ENCODE assay signal across 1 cellular context in genomic region chr1:42681771-42682483, GRCh38.
A peak's percentile ranks its signal among the peaks of the same experiment; 100 is the strongest.
TF ChIP-seq lines count a peak whose summit lies in the region.

Gene YBX1 (plus strand): TSS chr1:42682418. CDS start chr1:42682566, 148 bp downstream.

TF ChIP-seq in HepG2, 621 proteins besides CTCF, POLR2A, EP300 and RAD21 (continued from another document and continues in another):
- TF ChIP-seq NFAT5 (CRISPR knock-in tag; IDR thresholded peaks at IDR 0.05) (no peak), ZNF672 (CRISPR knock-in tag; IDR thresholded peaks at IDR 0.05) (no peak), ZNF121 (CRISPR knock-in tag; IDR thresholded peaks at IDR 0.05) (no peak), EZH2 (conservative IDR thresholded peaks at IDR 0.05; ENCODE audit: low read depth, low read length) (no peak), ZBTB44 (CRISPR knock-in tag; IDR thresholded peaks at IDR 0.05) (no peak), ERF (CRISPR knock-in tag; IDR thresholded peaks at IDR 0.05) (peak; percentile 82; the same call in 1 of the 2 replicates), NBN (conservative IDR thresholded peaks at IDR 0.05) (no peak), ZNF576 (CRISPR knock-in tag; IDR thresholded peaks at IDR 0.05) (no peak), RAD51 (IDR thresholded peaks at IDR 0.05; ENCODE audit: borderline replicate concordance) (peak; percentile 72), BRCA1 (CRISPR knock-in tag; IDR thresholded peaks at IDR 0.05) (no peak), SALL1 (CRISPR knock-in tag; IDR thresholded peaks at IDR 0.05) (peak; percentile 74), ZNF574 (CRISPR knock-in tag; IDR thresholded peaks at IDR 0.05) (peak; percentile 100), MTF1 (CRISPR knock-in tag; IDR thresholded peaks at IDR 0.05) (no peak), FOXP1 (IDR thresholded peaks at IDR 0.05) (no peak), FOXP1 (CRISPR knock-in tag; IDR thresholded peaks at IDR 0.05) (no peak), ZNF720 (CRISPR knock-in tag; IDR thresholded peaks at IDR 0.05) (no peak), ZNF549 (CRISPR knock-in tag; IDR thresholded peaks at IDR 0.05) (no peak), RXRB (CRISPR knock-in tag; IDR thresholded peaks at IDR 0.05; ENCODE audit: borderline replicate concordance) (no peak), ZNF343 (CRISPR knock-in tag; IDR thresholded peaks at IDR 0.05) (no peak), ZNF724P (CRISPR knock-in tag; IDR thresholded peaks at IDR 0.05; ENCODE audit: borderline replicate concordance) (peak; percentile 58; the same call in 1 of the 2 replicates), ZFP82 (CRISPR knock-in tag; IDR thresholded peaks at IDR 0.05; ENCODE audit: borderline replicate concordance) (0 out of 2 replicates have a peak, but pooled peaks have one; percentile 52), ZNF883 (CRISPR knock-in tag; IDR thresholded peaks at IDR 0.05; ENCODE audit: not compliant biosample characterization) (no peak), ZNF589 (CRISPR knock-in tag; conservative IDR thresholded peaks at IDR 0.05) (peak; percentile 73; the same call in 1 of the 2 replicates), TEAD3 (CRISPR knock-in tag; optimal IDR thresholded peaks at IDR 0.05; ENCODE audit: borderline replicate concordance) (no peak), KDM2A (CRISPR knock-in tag; IDR thresholded peaks at IDR 0.05; ENCODE audit: borderline replicate concordance, low read depth) (peak; percentile 89), FOSL2 (CRISPR knock-in tag; IDR thresholded peaks at IDR 0.05) (no peak), ZNF775 (CRISPR knock-in tag; IDR thresholded peaks at IDR 0.05; ENCODE audit: borderline replicate concordance) (no peak), ZNF142 (CRISPR knock-in tag; IDR thresholded peaks at IDR 0.05) (peak; percentile 98), RFX3 (CRISPR knock-in tag; IDR thresholded peaks at IDR 0.05) (no peak), ZFX (CRISPR knock-in tag; IDR thresholded peaks at IDR 0.05; ENCODE audit: low read depth) (peak; percentile 76), MTF2 (CRISPR knock-in tag; IDR thresholded peaks at IDR 0.05; ENCODE audit: borderline replicate concordance) (no peak), UBTF (CRISPR knock-in tag; IDR thresholded peaks at IDR 0.05) (0 out of 2 replicates have a peak, but pooled peaks have one; percentile 46), SMAD1 (CRISPR knock-in tag; IDR thresholded peaks at IDR 0.05; ENCODE audit: borderline replicate concordance, low read depth) (no peak), ZNF567 (CRISPR knock-in tag; IDR thresholded peaks at IDR 0.05; ENCODE audit: borderline replicate concordance) (no peak), ZNF709 (CRISPR knock-in tag; IDR thresholded peaks at IDR 0.05) (no peak), AHR (CRISPR knock-in tag; IDR thresholded peaks at IDR 0.05) (no peak), ARID2 (CRISPR knock-in tag; IDR thresholded peaks at IDR 0.05; ENCODE audit: borderline replicate concordance) (no peak), ZNF788 (CRISPR knock-in tag; IDR thresholded peaks at IDR 0.05; ENCODE audit: borderline replicate concordance) (peak; percentile 55; the same call in 1 of the 2 replicates), ZBTB3 (CRISPR knock-in tag; IDR thresholded peaks at IDR 0.05; ENCODE audit: borderline replicate concordance, low read depth) (0 out of 2 replicates have a peak, but pooled peaks have one; percentile 60), ZNF160 (CRISPR knock-in tag; IDR thresholded peaks at IDR 0.05) (0 out of 2 replicates have a peak, but pooled peaks have one; percentile 1), ZBTB46 (CRISPR knock-in tag; IDR thresholded peaks at IDR 0.05; ENCODE audit: borderline replicate concordance) (no peak), HIVEP1 (CRISPR knock-in tag; IDR thresholded peaks at IDR 0.05) (peak; percentile 81), ZNF558 (CRISPR knock-in tag; IDR thresholded peaks at IDR 0.05; ENCODE audit: borderline replicate concordance) (no peak), ZNF839 (CRISPR knock-in tag; IDR thresholded peaks at IDR 0.05; ENCODE audit: borderline replicate concordance) (peak; percentile 69; the same call in 1 of the 2 replicates)
